Comparison of ENCODE assay signal across 31 cellular contexts in genomic region chr3:140311428-140311827, GRCh38.
"Had no signal": no experiment of that assay in that cellular context is flagged by ENCODE, and none has a peak within 500 bp of the region (broad histone marks: within the 10 kb centered on the region; RNA-seq: fewer than 3 reads in every experiment).

No MANE protein-coding gene starts in this region.

- DNase-seq: activated B cell treated with CpG ODN at 0.5 μM for 24 hours; activated CD4-positive, alpha-beta T cell treated with anti-CD3 and anti-CD28 coated beads for 48 hours; activated CD4-positive, alpha-beta T cell treated with anti-CD3 and anti-CD28 coated beads, Interleukin-2, amount 50 U/mL, for 1 hour; activated CD4-positive, alpha-beta T cell treated with anti-CD3 and anti-CD28 coated beads, Interleukin-2, amount 50 U/mL, for 48 hours; activated CD8-positive, alpha-beta memory T cell treated with anti-CD3 and anti-CD28 coated beads for 24 hours; activated CD8-positive, alpha-beta T cell treated with anti-CD3 and anti-CD28 coated beads for 36 hours; activated effector memory CD4-positive, alpha-beta T cell treated with anti-CD3 and anti-CD28 coated beads, Interleukin-2, amount 50 U/mL, for 16 hours; activated naive CD4-positive, alpha-beta T cell treated with anti-CD3 and anti-CD28 coated beads for 36 hours; activated naive CD8-positive, alpha-beta T cell treated with anti-CD3 and anti-CD28 coated beads for 36 hours; activated naive CD8-positive, alpha-beta T cell treated with anti-CD3 and anti-CD28 coated beads, Interleukin-2, amount 50 U/mL, for 24 hours; activated T-cell treated with anti-CD3 and anti-CD28 coated beads, Interleukin-2, amount 50 U/mL, for 1 hour; activated T-cell treated with anti-CD3 and anti-CD28 coated beads, Interleukin-2, amount 50 U/mL, for 48 hours; adrenal gland; amygdala; aorta; body of pancreas; caudate nucleus; cortex of kidney; dermis blood vessel endothelial cell; effector CD4-positive, alpha-beta T cell; effector memory CD8-positive, alpha-beta T cell; erythroblast; foreskin keratinocyte; gastrocnemius medialis; glutamatergic neuron; heart left ventricle; T-helper 17 cell; T1000; WERI-Rb-1 had no signal

- ATAC-seq: activated CD4-positive, CD25-positive, alpha-beta regulatory T cell treated with anti-CD3 and anti-CD28 coated beads, Interleukin-2, amount 50 U/mL, for 24 hours; activated CD8-positive, alpha-beta T cell treated with anti-CD3 and anti-CD28 coated beads for 36 hours; activated naive CD8-positive, alpha-beta T cell treated with anti-CD3 and anti-CD28 coated beads, Interleukin-2, amount 50 U/mL, for 24 hours; body of pancreas; effector memory CD8-positive, alpha-beta T cell; foreskin keratinocyte; gastrocnemius medialis; heart left ventricle; T-helper 17 cell had no signal

- H3K4me1 ChIP-seq: adrenal gland, body of pancreas, foreskin keratinocyte, gastrocnemius medialis had no signal

- H3K36me3 ChIP-seq: adrenal gland, esophagus muscularis mucosa, gastrocnemius medialis, heart left ventricle, WERI-Rb-1 had no signal

- H3K4me3 ChIP-seq: adrenal gland, body of pancreas, esophagus muscularis mucosa, gastrocnemius medialis, heart left ventricle had no signal

- H3K9me3 ChIP-seq: adrenal gland, body of pancreas, esophagus muscularis mucosa, gastrocnemius medialis, heart left ventricle had no signal
